Comparison of ENCODE assay signal across 26 cellular contexts in the genomic region with DNA sequence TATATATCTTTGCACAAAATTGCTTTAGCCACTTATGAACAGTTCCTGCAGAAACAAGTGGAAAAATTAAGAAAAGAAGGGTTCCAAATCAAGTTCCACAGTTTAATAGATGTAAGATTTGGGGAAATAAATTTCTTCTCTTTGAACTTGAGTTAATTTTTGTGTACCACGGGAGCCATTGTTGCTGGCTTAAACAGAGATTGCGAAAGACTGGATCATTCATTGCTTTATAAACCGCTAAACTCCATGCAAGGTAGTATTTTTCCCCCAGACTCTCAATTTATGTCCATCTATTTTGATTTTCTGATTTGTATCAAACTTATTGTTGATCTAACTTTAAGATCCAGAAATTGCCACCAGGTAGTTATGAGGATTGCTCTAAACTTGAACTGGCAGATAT.
"Had no signal": no experiment of that assay in that cellular context is flagged by ENCODE, and none has a peak within 500 bp of the region (broad histone marks: within the 10 kb centered on the region; RNA-seq: fewer than 3 reads in every experiment).

No MANE protein-coding gene starts in this region.

- H3K4me1 ChIP-seq: esophagus squamous epithelium, gastrocnemius medialis, heart right ventricle, left lung, lower lobe of right lung had no signal

- ATAC-seq: effector memory CD8-positive, alpha-beta T cell; esophagus mucosa; gastrocnemius medialis; heart right ventricle; left cardiac atrium; left lung; left ventricle myocardium superior; lower lobe of right lung; mucosa of descending colon; naive thymus-derived CD8-positive, alpha-beta T cell had no signal

- H3K4me3 ChIP-seq: esophagus squamous epithelium, gastrocnemius medialis, heart right ventricle, left lung, lower lobe of right lung, mucosa of descending colon had no signal

- H3K27ac ChIP-seq: epithelial cell of prostate, esophagus squamous epithelium, gastrocnemius medialis, heart right ventricle, left lung, lower lobe of right lung had no signal

- H3K9me3 ChIP-seq: esophagus squamous epithelium, gastrocnemius medialis, heart right ventricle, left lung, lower lobe of right lung, mucosa of descending colon had no signal

- FAIRE-seq: endometrium, islet of Langerhans, keratinocyte had no signal

- DNase-seq: cortex of kidney; effector CD8-positive, alpha-beta T cell; effector memory CD8-positive, alpha-beta T cell; endodermal cell; erythroblast; esophagus squamous epithelium; foreskin fibroblast; foreskin melanocyte; gastrocnemius medialis; glutamatergic neuron; head of caudate nucleus; heart right ventricle; hippocampal formation; left cardiac atrium; left lung; left ventricle myocardium superior; lower lobe of right lung; mesenchymal stem cell; mucosa of descending colon; naive B cell; naive thymus-derived CD8-positive, alpha-beta T cell had no signal

- H3K27me3 ChIP-seq: esophagus squamous epithelium, gastrocnemius medialis, heart right ventricle, left lung had no signal

- H3K36me3 ChIP-seq: esophagus squamous epithelium, gastrocnemius medialis, heart right ventricle, left lung, lower lobe of right lung had no signal
